ENCODE assay signal across 8 cellular contexts in genomic region chr20:48722737-48723191, GRCh38.
DNase-seq lines count a peak whose midpoint lies in the region; ATAC-seq, FAIRE-seq and TF ChIP-seq lines count a peak whose summit lies in the region.

No MANE protein-coding gene starts in this region.

- H2AFZ ChIP-seq in GM12878 (ENCODE audit: control insufficient read depth, low read depth, low read length): no peak overlapping the region

- POLR2A ChIA-PET in GM12878 (lab: Charles Lee): interaction anchor here (0.8 to 1.1 kb wide), 2 partner anchors 15 to 167 kb away, joined by 3 read pairs; no protein-coding TSS in a partner anchor

- TF ChIP-seq RAD21 in GM12878 (IDR thresholded peaks at IDR 0.05; ENCODE audit: insufficient read depth, low read depth, low read length): no peak

- SMC1A ChIA-PET in GM12878 (lab: Charles Lee; ENCODE audit: uncharacterized antibody, unreplicated experiment): interaction anchor here (1.0 to 15.6 kb wide), 4 partner anchors 11 to 182 kb away, joined by 4 to 141 read pairs (median 12); no protein-coding TSS in a partner anchor

- H3K9ac ChIP-seq in BLaER1 treated with 17β-estradiol and CSF1 and Interleukin-3, amounts not matched to agents 10 nM and 100 nM: peak overlapping the region; percentile 49 to 85 (median 82)
- H3K9ac ChIP-seq in GM12878 (ENCODE audit: control insufficient read depth, insufficient read depth, low read length): peak overlapping the region; percentile 51

- peak overlapping the region; percentile 51 to 96 (median 91) for H3K27ac ChIP-seq in BLaER1 treated with 17β-estradiol and CSF1 and Interleukin-3, amounts not matched to agents 10 nM and 100 nM
- H3K27ac ChIP-seq in KOPT-K1 (ENCODE audit: low read depth, low read length, poor library complexity, severe bottlenecking) (peak overlapping the region; percentile 19), GM12878 (ENCODE audit: control insufficient read depth, insufficient read depth) (peak overlapping the region; percentile 89)

- FAIRE-seq in GM12878 (lab: Jason Lieb, UNC): no peak

- H3K79me2 ChIP-seq in GM12878 (ENCODE audit: control insufficient read depth, insufficient read depth, low read length): peaks cover 55% of the 10 kb centered on the region

- BruUV-seq in GM12878 (replicated peaks; lab: Mats Ljungman, UMichigan): no TSS peak

- CTCF ChIA-PET in GM12878 (lab: Yijun Ruan, JAX): interaction anchor here (1.0 kb wide), 1 partner anchor 65 kb away, joined by 3 read pairs; no protein-coding TSS in a partner anchor

- H3K36me3 ChIP-seq in BLaER1 treated with 17β-estradiol and CSF1 and Interleukin-3, amounts not matched to agents 10 nM and 100 nM: peaks cover 0 to 61% (median 19%) of the 10 kb centered on the region in 11 experiments; a peak in 18 of 22 replicates
- H3K36me3 ChIP-seq in KOPT-K1 (ENCODE audit: insufficient read depth, low read length) (peaks cover 11% of the 10 kb centered on the region; the same call in 1 of the 2 replicates), GM12878 (ENCODE audit: control insufficient read depth in 2 of 2, insufficient read depth in 2 of 2, low read length in 1 of 2) (peaks cover 5 to 30% of the 10 kb centered on the region in 2 experiments; a peak in 3 of 4 replicates)

- H3K9me3 ChIP-seq in BLaER1 treated with 17β-estradiol and CSF1 and Interleukin-3, amounts not matched to agents 10 nM and 100 nM (replicated peaks in 1 of 11): peaks cover 0 to 12% (median 6%) of the 10 kb centered on the region in 11 experiments; a peak in 12 of 22 replicates
- H3K9me3 ChIP-seq in KOPT-K1 (ENCODE audit: insufficient read depth, low read length, poor library complexity, severe bottlenecking): no peaks in the 10 kb centered on the region
- H3K9me3 ChIP-seq in GM12878 (replicated peaks; ENCODE audit: control insufficient read depth, insufficient read depth, low read length): no peaks in the 10 kb centered on the region; the same call in 2 of the 3 replicates

- no peaks in the 10 kb centered on the region for H3K27me3 ChIP-seq in BLaER1 treated with 17β-estradiol and CSF1 and Interleukin-3, amounts not matched to agents 10 nM and 100 nM
- H3K27me3 ChIP-seq in GM12878 (replicated peaks in 1 of 2; ENCODE audit: control insufficient read depth in 2 of 2, insufficient read depth in 2 of 2, low read length in 1 of 2): no peaks in the 10 kb centered on the region

- peak overlapping the region in 9 of 10 experiments; percentile 1 to 55 (median 42); a peak in 14 of 20 replicates for H3K4me3 ChIP-seq in BLaER1 treated with 17β-estradiol and CSF1 and Interleukin-3, amounts not matched to agents 10 nM and 100 nM
- H3K4me3 ChIP-seq in GM12878: no peak overlapping the region

- in situ Hi-C loops in GM12878 (cut with MboI): no loop called here

- no peak for TF ChIP-seq EP300 in GM12878 (IDR thresholded peaks at IDR 0.05; ENCODE audit: borderline replicate concordance in 1 of 2, control insufficient read depth in 1 of 2, low read depth in 2 of 2, low read length in 2 of 2)

- TF ChIP-seq CTCF in GM12878 (IDR thresholded peaks at IDR 0.05 in 2 of 3, conservative IDR thresholded peaks at IDR 0.05 in 1 of 3; ENCODE audit: control insufficient read depth in 2 of 3, extremely low read depth in 1 of 3, insufficient read depth in 1 of 3, low read depth in 3 of 3, low read length in 3 of 3): 0 out of 6 replicates have a peak, but pooled peaks of 1 of the 3 experiments have one; percentile 3

- DNase-seq in GM12878 (ENCODE audit: low read depth, low spot score): no peak
- DNase-seq in lung microvascular endothelial cell (ENCODE audit: low read depth in 2 of 2): peak; percentile 68 to 81
- no peak for DNase-seq in globus pallidus (ENCODE audit: low spot score)
- no peak for DNase-seq in NCI-H524 (lab: John Stamatoyannopoulos, UW)
- no peak for DNase-seq in NCI-H2196 treated with DMSO at 0.1 percent for 48 hours (lab: John Stamatoyannopoulos, UW; ENCODE audit: unreplicated experiment)

- peaks cover 87 to 100% (median 93%) of the 10 kb centered on the region in 10 experiments for H3K4me1 ChIP-seq in BLaER1 treated with 17β-estradiol and CSF1 and Interleukin-3, amounts not matched to agents 10 nM and 100 nM
- H3K4me1 ChIP-seq in GM12878 (ENCODE audit: control insufficient read depth, insufficient read depth, low read length): peaks cover 63% of the 10 kb centered on the region

- intact Hi-C loops in GM12878 (cut with micrococcal nuclease; ENCODE audit: unreplicated experiment): no loop called here

- H4K20me1 ChIP-seq in BLaER1 treated with 17β-estradiol and CSF1 and Interleukin-3, amounts not matched to agents 10 nM and 100 nM: peaks cover 0 to 100% (median 0%) of the 10 kb centered on the region in 11 experiments; a peak in 6 of 22 replicates
- H4K20me1 ChIP-seq in GM12878 (ENCODE audit: control insufficient read depth, insufficient read depth): no peaks in the 10 kb centered on the region

- no peak for TF ChIP-seq POLR2A in GM12878 (IDR thresholded peaks at IDR 0.05; ENCODE audit: low read depth, low read length)

- peak; percentile 14 for ATAC-seq in GM12878
- ATAC-seq in GM21619 (IDR thresholded peaks at IDR 0.05; ENCODE audit: unreplicated experiment): no peak

- peak overlapping the region; percentile 79 to 98 (median 92) for H3K4me2 ChIP-seq in BLaER1 treated with 17β-estradiol and CSF1 and Interleukin-3, amounts not matched to agents 10 nM and 100 nM
- H3K4me2 ChIP-seq in GM12878 (ENCODE audit: control insufficient read depth, insufficient read depth): peak overlapping the region; percentile 36

- RAD21 ChIA-PET in GM12878 (lab: Charles Lee; ENCODE audit: unreplicated experiment): interaction anchor here (1.2 to 1.3 kb wide), 2 partner anchors 36 to 104 kb away, joined by 3 to 5 read pairs; no protein-coding TSS in a partner anchor

- 10% methylated on average over 8 of the region's 8 CpGs for WGBS in GM12878 (ENCODE audit: insufficient coverage, insufficient replicate concordance, low lambda C conversion rate, missing lambda C conversion rate)

TF ChIP-seq in GM12878, 131 proteins besides CTCF, POLR2A, EP300 and RAD21 (continues in another document):
- TF ChIP-seq SIX5 (IDR thresholded peaks at IDR 0.05; ENCODE audit: low read depth, low read length, severe bottlenecking) (no peak), TCF3 (IDR thresholded peaks at IDR 0.05; ENCODE audit: borderline replicate concordance, insufficient read depth, low read depth, low read length) (no peak), SUPT20H (IDR thresholded peaks at IDR 0.05; ENCODE audit: borderline replicate concordance, control insufficient read depth, low read depth, low read length) (no peak), IKZF1 (conservative IDR thresholded peaks at IDR 0.05) (no peak), SMARCA5 (IDR thresholded peaks at IDR 0.05) (no peak), WRNIP1 (IDR thresholded peaks at IDR 0.05; ENCODE audit: borderline replicate concordance, low read depth, low read length) (no peak), FOXK2 (IDR thresholded peaks at IDR 0.05) (no peak), SPI1 (IDR thresholded peaks at IDR 0.05; ENCODE audit: borderline replicate concordance, insufficient read depth, low read depth, low read length) (no peak), EGR1 (IDR thresholded peaks at IDR 0.05; ENCODE audit: borderline replicate concordance in 1 of 2, low read depth in 2 of 2, low read length in 2 of 2) (no peak), MYC (IDR thresholded peaks at IDR 0.05; ENCODE audit: insufficient read depth, insufficient read length, insufficient replicate concordance, low read length, severe bottlenecking) (no peak), RELA (IDR thresholded peaks at IDR 0.05; ENCODE audit: borderline replicate concordance, partially characterized antibody) (no peak), SREBF1 (IDR thresholded peaks at IDR 0.05; ENCODE audit: low read length) (no peak), IKZF2 (IDR thresholded peaks at IDR 0.05) (no peak), REST (IDR thresholded peaks at IDR 0.05; ENCODE audit: low read depth, low read length) (no peak), ZBED1 (IDR thresholded peaks at IDR 0.05; ENCODE audit: borderline replicate concordance) (no peak), NBN (IDR thresholded peaks at IDR 0.05) (no peak)
- TF ChIP-seq, protein P1, sequence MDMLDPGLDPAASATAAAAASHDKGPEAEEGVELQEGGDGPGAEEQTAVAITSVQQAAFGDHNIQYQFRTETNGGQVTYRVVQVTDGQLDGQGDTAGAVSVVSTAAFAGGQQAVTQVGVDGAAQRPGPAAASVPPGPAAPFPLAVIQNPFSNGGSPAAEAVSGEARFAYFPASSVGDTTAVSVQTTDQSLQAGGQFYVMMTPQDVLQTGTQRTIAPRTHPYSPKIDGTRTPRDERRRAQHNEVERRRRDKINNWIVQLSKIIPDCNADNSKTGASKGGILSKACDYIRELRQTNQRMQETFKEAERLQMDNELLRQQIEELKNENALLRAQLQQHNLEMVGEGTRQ (IDR thresholded peaks at IDR 0.05; ENCODE audit: borderline replicate concordance, low read depth, low read length): no peak

Comparison
In these comparisons a context has a peak if more than half of its experiments do, and no peak if none do; other contexts are left out.
1. H3K27ac ChIP-seq: peak in every context shown above with its lines; median percentile 91 in BLaER1 treated with 17β-estradiol and CSF1 and Interleukin-3, amounts not matched to agents 10 nM and 100 nM; 89 in GM12878; 19 in KOPT-K1.
2. DNase-seq: peak in lung microvascular endothelial cell (2 of 2); none in GM12878 (single experiment), globus pallidus (single experiment), NCI-H524 (0 of 2) and NCI-H2196 treated with DMSO at 0.1 percent for 48 hours (single experiment).